In the genomic region with DNA sequence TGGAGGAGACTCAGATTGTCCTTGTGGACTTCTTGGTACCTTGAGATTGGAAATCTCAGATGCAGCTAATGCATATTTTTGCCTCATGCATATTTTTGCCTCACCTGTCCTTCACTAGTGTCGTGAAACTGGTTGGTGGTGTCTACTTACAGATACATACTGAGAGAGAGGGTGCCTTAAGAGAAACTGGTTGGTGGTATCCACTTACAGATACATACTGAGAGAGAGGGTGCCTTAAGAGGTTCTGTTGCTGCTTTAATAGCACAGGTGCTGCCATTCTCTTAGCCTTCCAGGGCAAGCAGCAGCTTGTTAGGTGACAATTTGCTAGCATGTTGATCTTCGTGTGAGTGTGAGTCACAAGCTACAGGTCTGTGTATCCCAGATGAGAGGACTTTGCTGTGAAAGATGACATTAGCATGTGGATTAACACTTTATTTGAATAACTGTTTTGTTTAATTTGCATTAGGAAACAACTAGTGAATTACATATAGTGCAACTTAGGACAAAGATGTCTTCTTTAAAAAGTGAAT, we compare ENCODE assay signal across 10 cellular contexts. TPM values are rescaled to one million over a fixed set of nuclear protein-coding genes. Genes with fewer than 3 reads are reported as not detected.
DNase-seq lines count a peak whose midpoint lies in the region; ATAC-seq and TF ChIP-seq lines count a peak whose summit lies in the region.
"Had no signal": no experiment of that assay in that cellular context is flagged by ENCODE, and none has a peak within 500 bp of the region (broad histone marks: within the 10 kb centered on the region; RNA-seq: fewer than 3 reads in every experiment).

No MANE protein-coding gene starts in this region.

- H3K9me3 Mint-ChIP-seq in CD8-positive, alpha-beta T cell = no peaks in the 10 kb centered on the region

- H3K36me3 ChIP-seq in CD8-positive, alpha-beta T cell (ENCODE audit: insufficient read depth, low read length) = no peaks in the 10 kb centered on the region
- H3K36me3 ChIP-seq in RWPE2 (ENCODE audit: low read depth) (peaks cover 60% of the 10 kb centered on the region), iPS-18a (ENCODE audit: control insufficient read depth, low read depth, low read length) (peaks cover 40% of the 10 kb centered on the region)

- no peak for TF ChIP-seq CTCF in CD8-positive, alpha-beta T cell (IDR thresholded peaks at IDR 0.05)
- no peak for TF ChIP-seq CTCF in HL-60 (IDR thresholded peaks at IDR 0.05; ENCODE audit: insufficient read depth, low read length)
- no peak for TF ChIP-seq CTCF in RWPE2 (IDR thresholded peaks at IDR 0.05; ENCODE audit: poor library complexity, severe bottlenecking)

- peaks cover 20% of the 10 kb centered on the region for H3K4me1 ChIP-seq in CD8-positive, alpha-beta T cell (ENCODE audit: insufficient read depth, low read length)
- peaks cover 39% of the 10 kb centered on the region for H3K4me1 ChIP-seq in RWPE2 (ENCODE audit: insufficient read depth, poor library complexity, severe bottlenecking)
- H3K4me1 ChIP-seq in iPS-18a (ENCODE audit: control insufficient read depth, low read depth, low read length) = peaks cover 18% of the 10 kb centered on the region

- POLR2A ChIA-PET in CD8-positive, alpha-beta T cell (lab: Charles Lee) = interaction anchor here (1.3 kb wide), 1 partner anchor 58 kb away, joined by 3 read pairs; no protein-coding TSS in a partner anchor

- no peaks in the 10 kb centered on the region for H3K27me3 ChIP-seq in CD8-positive, alpha-beta T cell (ENCODE audit: insufficient read depth, low read length)
- H3K27me3 ChIP-seq in HL-60 (ENCODE audit: insufficient read depth, poor library complexity, severe bottlenecking) (no peaks in the 10 kb centered on the region), RWPE2 (ENCODE audit: insufficient read depth, poor library complexity, severe bottlenecking) (no peaks in the 10 kb centered on the region), iPS-18a (ENCODE audit: control insufficient read depth, insufficient read depth, low read length) (no peaks in the 10 kb centered on the region)

- peaks cover 22% of the 10 kb centered on the region for H3K36me3 Mint-ChIP-seq in CD8-positive, alpha-beta T cell

- no peak for ATAC-seq in CD8-positive, alpha-beta T cell
- peak; percentile 28 for ATAC-seq in RWPE2 (ENCODE audit: low read depth)

- CTCF ChIA-PET in CD8-positive, alpha-beta T cell (lab: Charles Lee) = interaction anchor here (1.3 to 14.0 kb wide), 2 partner anchors 16 to 18 kb away, joined by 3 to 149 read pairs; no protein-coding TSS in a partner anchor

- intact Hi-C loops in CD8-positive, alpha-beta T cell (cut with DNase I, micrococcal nuclease) = loop anchor here in 1 of 2 experiments (5.0 kb wide), 2 partner anchors 84 to 1216 kb away; a partner anchor contains a TSS

- peak overlapping the region; percentile 93 for H3K27ac Mint-ChIP-seq in CD8-positive, alpha-beta T cell

- DNase-seq in CD8-positive, alpha-beta T cell = no peak
- DNase-seq in HL-60 (ENCODE audit: low read depth in 1 of 2, low spot score in 1 of 2) (no peak), RWPE2 (ENCODE audit: low spot score) (no peak), Ammon's horn (ENCODE audit: low spot score) (no peak), GM19238 (ENCODE audit: insufficient read length, low spot score) (no peak), NOMO-1 (lab: John Stamatoyannopoulos, UW; ENCODE audit: unreplicated experiment in 2 of 2) (no peak)
- DNase-seq in stimulated activated CD4-positive, alpha-beta T cell treated with anti-CD3 and anti-CD28 coated beads, Interleukin-15, amount 100 ng/mL, for 24 hours = no peak
- DNase-seq: dermis blood vessel endothelial cell; stimulated activated CD4-positive, alpha-beta T cell treated with anti-CD3 and anti-CD28 coated beads, Interleukin-1b, Interleukin-23, amount 100 ng/mL, for 48 hours had no signal

- H3K27me3 Mint-ChIP-seq in CD8-positive, alpha-beta T cell (ENCODE audit: low read depth) = no peaks in the 10 kb centered on the region

- no peak overlapping the region for H3K27ac ChIP-seq in CD8-positive, alpha-beta T cell (ENCODE audit: low read depth, low read length)
- no peak overlapping the region for H3K27ac ChIP-seq in HL-60 (replicated peaks)
- peak overlapping the region; percentile 62 for H3K27ac ChIP-seq in RWPE2 (ENCODE audit: poor library complexity, severe bottlenecking)
- H3K27ac ChIP-seq in iPS-18a (ENCODE audit: low read length) = no peak overlapping the region

- H3K9me3 ChIP-seq in CD8-positive, alpha-beta T cell (ENCODE audit: low read length) = no peaks in the 10 kb centered on the region
- H3K9me3 ChIP-seq in RWPE2 (ENCODE audit: severe bottlenecking) (no peaks in the 10 kb centered on the region), iPS-18a (ENCODE audit: control insufficient read depth, low read depth, low read length) (no peaks in the 10 kb centered on the region)

- peak overlapping the region; percentile 51 for H3K4me3 Mint-ChIP-seq in CD8-positive, alpha-beta T cell

- H3K4me3 ChIP-seq in CD8-positive, alpha-beta T cell (ENCODE audit: low read depth, low read length) = no peak overlapping the region
- peak overlapping the region; percentile 84 for H3K4me3 ChIP-seq in HL-60 (replicated peaks; ENCODE audit: insufficient read depth, low read length)
- H3K4me3 ChIP-seq in RWPE2 (ENCODE audit: severe bottlenecking) = peak overlapping the region; percentile 67
- H3K4me3 ChIP-seq in iPS-18a (ENCODE audit: low read length) = peak overlapping the region; percentile 87

- peaks cover 62% of the 10 kb centered on the region for H3K4me1 Mint-ChIP-seq in CD8-positive, alpha-beta T cell (ENCODE audit: low read depth)

- no peak overlapping the region for H3K9ac ChIP-seq in iPS-18a (ENCODE audit: low read length)

RNA-seq across cellular contexts. Expression of a gene that starts 1.4 kb away (rescaled TPM):
- 1 to 10 TPM; 8.6 to 8.8 TPM for total RNA-seq in CD8-positive, alpha-beta T cell

RNA-seq across cellular contexts. Expression of a gene that starts 4.2 kb away (rescaled TPM):
- total RNA-seq in CD8-positive, alpha-beta T cell = 100 to 1,000 TPM; 127 to 136 TPM

RNA-seq across cellular contexts. Expression of a gene that starts 23.2 kb away (rescaled TPM):
- under 1 TPM in 1 of 2 experiments, not detected in 1; 0.14 TPM for total RNA-seq in CD8-positive, alpha-beta T cell

RNA-seq across cellular contexts. Expression of a gene that starts 52.7 kb away (rescaled TPM):
- total RNA-seq in CD8-positive, alpha-beta T cell = not detected
